9 cellular contexts compared by ENCODE assay signal in genomic region chr19:7831452-7831851, GRCh38. TPM values are rescaled to one million over a fixed set of nuclear protein-coding genes. Genes with fewer than 3 reads are reported as not detected.
DNase-seq lines count a peak whose midpoint lies in the region; TF ChIP-seq lines count a peak whose summit lies in the region.
"Had no signal": no experiment of that assay in that cellular context is flagged by ENCODE, and none has a peak within 500 bp of the region (broad histone marks: within the 10 kb centered on the region; RNA-seq: fewer than 3 reads in every experiment).

No MANE protein-coding gene starts in this region.

- TF ChIP-seq CTCF in epithelial cell of proximal tubule (conservative IDR thresholded peaks at IDR 0.05; ENCODE audit: low read depth, low read length) (peak; percentile 66), progenitor cell of endocrine pancreas (IDR thresholded peaks at IDR 0.05; ENCODE audit: unreplicated experiment) (peak; percentile 25)

- peak; percentile 7 for DNase-seq in NCI-H146 (lab: John Stamatoyannopoulos, UW)
- DNase-seq in NCI-H146 treated with DMSO at 0.1 percent for 48 hours (lab: John Stamatoyannopoulos, UW; ENCODE audit: unreplicated experiment): no peak
- peak; percentile 72 for DNase-seq in OCI-M1 (lab: John Stamatoyannopoulos, UW)
- DNase-seq in epithelial cell of proximal tubule (ENCODE audit: low read depth): no peak
- DNase-seq in progenitor cell of endocrine pancreas (ENCODE audit: low spot score, unreplicated experiment): no peak
- no peak for DNase-seq in NCI-H1417 (lab: John Stamatoyannopoulos, UW)
- no peak for DNase-seq in Kasumi-1 (lab: John Stamatoyannopoulos, UW)
- no peak for DNase-seq in NCI-H1092 treated with DMSO at 0.1 percent for 48 hours (lab: John Stamatoyannopoulos, UW)

- no peak overlapping the region for H3K27ac Mint-ChIP-seq in progenitor cell of endocrine pancreas

- H3K9me3 Mint-ChIP-seq in progenitor cell of endocrine pancreas (ENCODE audit: low read depth): no peaks in the 10 kb centered on the region

- H3K36me3 Mint-ChIP-seq in progenitor cell of endocrine pancreas (ENCODE audit: insufficient read depth): no peaks in the 10 kb centered on the region

- H3K4me1 Mint-ChIP-seq in progenitor cell of endocrine pancreas (ENCODE audit: low read depth): peaks cover 11% of the 10 kb centered on the region

- peaks cover 22% of the 10 kb centered on the region for H3K27me3 Mint-ChIP-seq in progenitor cell of endocrine pancreas

- peak overlapping the region; percentile 74 for H3K4me3 Mint-ChIP-seq in progenitor cell of endocrine pancreas (ENCODE audit: low read depth)

- H3K4me3 ChIP-seq in epithelial cell of proximal tubule (ENCODE audit: low read depth, low read length): peak overlapping the region; percentile 63
- H3K4me3 ChIP-seq: SJSA1 had no signal

RNA-seq across cellular contexts. Expression of gene EVI5L, which starts 1.4 kb away (rescaled TPM):
- total RNA-seq in epithelial cell of proximal tubule (6.1 and 9.3 TPM in 2 replicates), progenitor cell of endocrine pancreas (15.2 and 16.2 TPM in 2 replicates)

RNA-seq across cellular contexts. Expression of gene PRR36, which starts 42.7 kb away (rescaled TPM):
- 0.72 and 0.81 TPM in 2 replicates for total RNA-seq in epithelial cell of proximal tubule
- 37.4 and 40.4 TPM in 2 replicates for total RNA-seq in progenitor cell of endocrine pancreas
- total RNA-seq: SJSA1 had no signal

RNA-seq across cellular contexts. Expression of gene LRRC8E, which starts 56.9 kb away (rescaled TPM):
- 11.9 and 18.9 TPM in 2 replicates for total RNA-seq in epithelial cell of proximal tubule
- total RNA-seq in progenitor cell of endocrine pancreas: 3.6 and 3.9 TPM in 2 replicates

Comparison
In these comparisons a context has a peak if more than half of its experiments do, and no peak if none do; other contexts are left out.
1. DNase-seq: peak in NCI-H146 (single experiment) and OCI-M1 (single experiment); none in NCI-H146 treated with DMSO at 0.1 percent for 48 hours (single experiment), epithelial cell of proximal tubule (single experiment), progenitor cell of endocrine pancreas (single experiment), NCI-H1417 (0 of 3), Kasumi-1 (0 of 2) and NCI-H1092 treated with DMSO at 0.1 percent for 48 hours (single experiment).
2. RNA of gene PRR36, which starts 42.7 kb away (total RNA-seq): 37.4 to 40.4 TPM in progenitor cell of endocrine pancreas; 0.72 to 0.81 TPM in epithelial cell of proximal tubule; every median in the first group is over 10 times any median in the second.